ENCODE assay signal across 11 cellular contexts in genomic region chr22:25060522-25061071, GRCh38.
A peak's percentile ranks its signal among the peaks of the same experiment; 100 is the strongest.
DNase-seq lines count a peak whose midpoint lies in the region; ATAC-seq and TF ChIP-seq lines count a peak whose summit lies in the region.
"Had no signal": no experiment of that assay in that cellular context is flagged by ENCODE, and none has a peak within 500 bp of the region (broad histone marks: within the 10 kb centered on the region; RNA-seq: fewer than 3 reads in every experiment).

No MANE protein-coding gene starts in this region.

- ATAC-seq in activated CD8-positive, alpha-beta T cell treated with anti-CD3 and anti-CD28 coated beads for 36 hours = peak; percentile 74

- no peak overlapping the region for H3K4me3 ChIP-seq in fibroblast of pulmonary artery (replicated peaks; ENCODE audit: low read depth, low read length)

- POLR2A ChIA-PET in activated CD8-positive, alpha-beta T cell treated with anti-CD3 and anti-CD28 coated beads for 36 hours (lab: Charles Lee) = interaction anchor here (0.9 to 6.4 kb wide), 5 partner anchors 10 to 506 kb away, joined by 3 to 44 read pairs (median 7); partner anchors contain the start of gene GUCD1

- no peaks in the 10 kb centered on the region for H3K27me3 Mint-ChIP-seq in activated CD4-positive, alpha-beta T cell treated with anti-CD3 and anti-CD28 coated beads, Interleukin-2, amount 10 ng/mL, durations not matched to agents 24 days and 14 days
- no peaks in the 10 kb centered on the region for H3K27me3 Mint-ChIP-seq in activated CD8-positive, alpha-beta T cell treated with anti-CD3 and anti-CD28 coated beads for 36 hours
- no peaks in the 10 kb centered on the region for H3K27me3 Mint-ChIP-seq in stimulated activated naive CD8-positive, alpha-beta T cell treated with anti-CD3 and anti-CD28 coated beads, Interleukin-15, Interleukin-2, amounts not matched to agents 100 ng/mL and 50 ng/mL, for 24 hours

- peak; percentile 78 for DNase-seq in activated CD4-positive, alpha-beta T cell treated with anti-CD3 and anti-CD28 coated beads, Interleukin-2, amount 10 ng/mL, durations not matched to agents 24 days and 14 days
- no peak for DNase-seq in activated CD4-positive, alpha-beta T cell treated with anti-CD3 and anti-CD28 coated beads, Interleukin-2, amount 50 U/mL, for 4 hours
- DNase-seq in activated CD8-positive, alpha-beta T cell treated with anti-CD3 and anti-CD28 coated beads for 36 hours = peak; percentile 85
- no peak for DNase-seq in fibroblast of pulmonary artery (ENCODE audit: low read depth)
- no peak for DNase-seq in kidney glomerular epithelial cell (lab: John Stamatoyannopoulos, UW)
- DNase-seq in GOT3 (lab: John Stamatoyannopoulos, UW) = no peak
- DNase-seq in DMS 273 (lab: John Stamatoyannopoulos, UW; ENCODE audit: unreplicated experiment) = no peak
- DNase-seq: amniotic stem cell, hippocampal formation, occipital lobe had no signal

- intact Hi-C loops in activated CD4-positive, alpha-beta T cell treated with anti-CD3 and anti-CD28 coated beads, Interleukin-2, amount 10 ng/mL, durations not matched to agents 24 days and 14 days (cut with micrococcal nuclease) = loop anchor here (2.0 to 5.0 kb wide), 3 partner anchors 16 to 112 kb away; no protein-coding TSS in a partner anchor
- intact Hi-C loops in activated CD8-positive, alpha-beta T cell treated with anti-CD3 and anti-CD28 coated beads for 36 hours (cut with micrococcal nuclease) = no loop called here

- no peaks in the 10 kb centered on the region for H3K9me3 Mint-ChIP-seq in activated CD4-positive, alpha-beta T cell treated with anti-CD3 and anti-CD28 coated beads, Interleukin-2, amount 10 ng/mL, durations not matched to agents 24 days and 14 days
- H3K9me3 Mint-ChIP-seq in activated CD8-positive, alpha-beta T cell treated with anti-CD3 and anti-CD28 coated beads for 36 hours = no peaks in the 10 kb centered on the region
- H3K9me3 Mint-ChIP-seq in stimulated activated naive CD8-positive, alpha-beta T cell treated with anti-CD3 and anti-CD28 coated beads, Interleukin-15, Interleukin-2, amounts not matched to agents 100 ng/mL and 50 ng/mL, for 24 hours = no peaks in the 10 kb centered on the region

- peak overlapping the region; percentile 86 for H3K27ac Mint-ChIP-seq in activated CD4-positive, alpha-beta T cell treated with anti-CD3 and anti-CD28 coated beads, Interleukin-2, amount 10 ng/mL, durations not matched to agents 24 days and 14 days
- H3K27ac Mint-ChIP-seq in activated CD8-positive, alpha-beta T cell treated with anti-CD3 and anti-CD28 coated beads for 36 hours = peak overlapping the region; percentile 90
- peak overlapping the region; percentile 89 for H3K27ac Mint-ChIP-seq in stimulated activated naive CD8-positive, alpha-beta T cell treated with anti-CD3 and anti-CD28 coated beads, Interleukin-15, Interleukin-2, amounts not matched to agents 100 ng/mL and 50 ng/mL, for 24 hours

- TF ChIP-seq CTCF in activated CD8-positive, alpha-beta T cell treated with anti-CD3 and anti-CD28 coated beads for 36 hours (IDR thresholded peaks at IDR 0.05) = peak; percentile 70
- peak; percentile 17 for TF ChIP-seq CTCF in fibroblast of pulmonary artery (IDR thresholded peaks at IDR 0.05; ENCODE audit: low read length, missing control alignments)

- peaks cover 2% of the 10 kb centered on the region for H3K36me3 Mint-ChIP-seq in activated CD4-positive, alpha-beta T cell treated with anti-CD3 and anti-CD28 coated beads, Interleukin-2, amount 10 ng/mL, durations not matched to agents 24 days and 14 days (ENCODE audit: low read depth)
- H3K36me3 Mint-ChIP-seq in activated CD8-positive, alpha-beta T cell treated with anti-CD3 and anti-CD28 coated beads for 36 hours (ENCODE audit: low read depth) = no peaks in the 10 kb centered on the region
- no peaks in the 10 kb centered on the region for H3K36me3 Mint-ChIP-seq in stimulated activated naive CD8-positive, alpha-beta T cell treated with anti-CD3 and anti-CD28 coated beads, Interleukin-15, Interleukin-2, amounts not matched to agents 100 ng/mL and 50 ng/mL, for 24 hours (ENCODE audit: low read depth)

- peak overlapping the region; percentile 64 for H3K4me3 Mint-ChIP-seq in activated CD4-positive, alpha-beta T cell treated with anti-CD3 and anti-CD28 coated beads, Interleukin-2, amount 10 ng/mL, durations not matched to agents 24 days and 14 days
- H3K4me3 Mint-ChIP-seq in activated CD8-positive, alpha-beta T cell treated with anti-CD3 and anti-CD28 coated beads for 36 hours = peak overlapping the region; percentile 57
- no peak overlapping the region for H3K4me3 Mint-ChIP-seq in stimulated activated naive CD8-positive, alpha-beta T cell treated with anti-CD3 and anti-CD28 coated beads, Interleukin-15, Interleukin-2, amounts not matched to agents 100 ng/mL and 50 ng/mL, for 24 hours

- CTCF ChIA-PET in activated CD8-positive, alpha-beta T cell treated with anti-CD3 and anti-CD28 coated beads for 36 hours (lab: Charles Lee) = interaction anchor here (0.6 to 5.3 kb wide), 13 partner anchors 10 to 122 kb away, joined by 3 to 45 read pairs (median 5); no protein-coding TSS in a partner anchor

- peaks cover 52% of the 10 kb centered on the region for H3K4me1 Mint-ChIP-seq in activated CD4-positive, alpha-beta T cell treated with anti-CD3 and anti-CD28 coated beads, Interleukin-2, amount 10 ng/mL, durations not matched to agents 24 days and 14 days
- H3K4me1 Mint-ChIP-seq in activated CD8-positive, alpha-beta T cell treated with anti-CD3 and anti-CD28 coated beads for 36 hours (ENCODE audit: low read depth) = peaks cover 75% of the 10 kb centered on the region
- peaks cover 73% of the 10 kb centered on the region for H3K4me1 Mint-ChIP-seq in stimulated activated naive CD8-positive, alpha-beta T cell treated with anti-CD3 and anti-CD28 coated beads, Interleukin-15, Interleukin-2, amounts not matched to agents 100 ng/mL and 50 ng/mL, for 24 hours (ENCODE audit: low read depth)

Comparison
In these comparisons a context has a peak if more than half of its experiments do, and no peak if none do; other contexts are left out.
1. DNase-seq: peak in activated CD4-positive, alpha-beta T cell treated with anti-CD3 and anti-CD28 coated beads, Interleukin-2, amount 10 ng/mL, durations not matched to agents 24 days and 14 days (single experiment) and activated CD8-positive, alpha-beta T cell treated with anti-CD3 and anti-CD28 coated beads for 36 hours (single experiment); none in activated CD4-positive, alpha-beta T cell treated with anti-CD3 and anti-CD28 coated beads, Interleukin-2, amount 50 U/mL, for 4 hours (0 of 2), fibroblast of pulmonary artery (single experiment), kidney glomerular epithelial cell (single experiment), GOT3 (single experiment) and DMS 273 (single experiment).
2. Peak in every context shown above with its lines, with median percentiles within 50 percentile points of each other: H3K27ac Mint-ChIP-seq.